Comparison of ENCODE assay signal across 31 cellular contexts in genomic region chr11:15875393-15875792, GRCh38.
"Had no signal": no experiment of that assay in that cellular context is flagged by ENCODE, and none has a peak within 500 bp of the region (broad histone marks: within the 10 kb centered on the region; RNA-seq: fewer than 3 reads in every experiment).

No MANE protein-coding gene starts in this region.

- H3K4me3 ChIP-seq: adrenal gland had no signal

- H3K36me3 ChIP-seq: adrenal gland had no signal

- H3K27ac ChIP-seq: adrenal gland, VCaP had no signal

- H3K27ac Mint-ChIP-seq: activated B cell treated with CpG ODN at 0.5 μM for 24 hours; activated CD4-positive, alpha-beta memory T cell treated with anti-CD3 and anti-CD28 coated beads, Interleukin-2, amount 10 ng/mL, durations not matched to agents 7 days and 5 days; activated CD4-positive, alpha-beta T cell treated with anti-CD3 and anti-CD28 coated beads, Interleukin-2, amount 10 ng/mL, durations not matched to agents 24 days and 14 days; activated CD8-positive, alpha-beta memory T cell treated with anti-CD3 and anti-CD28 coated beads, Interleukin-2, amount 10 ng/mL, durations not matched to agents 7 days and 5 days; activated CD8-positive, alpha-beta T cell treated with anti-CD3 and anti-CD28 coated beads, Interleukin-2, amount 10 ng/mL, durations not matched to agents 7 days and 5 days; activated naive CD4-positive, alpha-beta T cell treated with anti-CD3 and anti-CD28 coated beads for 36 hours; activated naive CD4-positive, alpha-beta T cell treated with anti-CD3 and anti-CD28 coated beads, Interleukin-2, amount 50 U/mL, for 72 hours; activated naive CD8-positive, alpha-beta T cell treated with anti-CD3 and anti-CD28 coated beads for 36 hours; activated T-cell treated with anti-CD3 and anti-CD28 coated beads, Interleukin-2, amount 50 U/mL, for 24 hours; T-helper 1 cell treated with Interleukin-12 subunit alpha and Interleukin-12 subunit beta and Interleukin-4 antibody, amounts not matched to agents 30 μg/mL and 1 μg/mL, for 36 hours; T-helper 2 cell treated with Interferon-gamma antibody and Interleukin-4, amounts not matched to agents 5 μg/mL and 100 μg/mL, for 36 hours had no signal

- H3K4me1 Mint-ChIP-seq: activated B cell treated with CpG ODN at 0.5 μM for 24 hours; activated CD4-positive, alpha-beta memory T cell treated with anti-CD3 and anti-CD28 coated beads, Interleukin-2, amount 10 ng/mL, durations not matched to agents 7 days and 5 days; activated CD4-positive, alpha-beta T cell treated with anti-CD3 and anti-CD28 coated beads, Interleukin-2, amount 10 ng/mL, durations not matched to agents 24 days and 14 days; activated CD8-positive, alpha-beta memory T cell treated with anti-CD3 and anti-CD28 coated beads, Interleukin-2, amount 10 ng/mL, durations not matched to agents 7 days and 5 days; activated naive CD8-positive, alpha-beta T cell treated with anti-CD3 and anti-CD28 coated beads for 36 hours had no signal

- H3K4me1 ChIP-seq: adrenal gland had no signal

- H3K27me3 Mint-ChIP-seq: activated B cell treated with CpG ODN at 0.5 μM for 24 hours; activated CD4-positive, alpha-beta memory T cell treated with anti-CD3 and anti-CD28 coated beads, Interleukin-2, amount 10 ng/mL, durations not matched to agents 7 days and 5 days; activated CD4-positive, alpha-beta T cell treated with anti-CD3 and anti-CD28 coated beads, Interleukin-2, amount 10 ng/mL, durations not matched to agents 24 days and 14 days; activated CD8-positive, alpha-beta memory T cell treated with anti-CD3 and anti-CD28 coated beads, Interleukin-2, amount 10 ng/mL, durations not matched to agents 7 days and 5 days; activated naive CD8-positive, alpha-beta T cell treated with anti-CD3 and anti-CD28 coated beads for 36 hours; activated T-cell treated with anti-CD3 and anti-CD28 coated beads, Interleukin-2, amount 50 U/mL, for 24 hours; brain had no signal

- H3K9me3 Mint-ChIP-seq: activated B cell treated with CpG ODN at 0.5 μM for 24 hours; activated CD4-positive, alpha-beta memory T cell treated with anti-CD3 and anti-CD28 coated beads, Interleukin-2, amount 10 ng/mL, durations not matched to agents 7 days and 5 days; activated CD4-positive, alpha-beta T cell treated with anti-CD3 and anti-CD28 coated beads, Interleukin-2, amount 10 ng/mL, durations not matched to agents 24 days and 14 days; activated naive CD4-positive, alpha-beta T cell treated with anti-CD3 and anti-CD28 coated beads for 36 hours; activated naive CD8-positive, alpha-beta T cell treated with anti-CD3 and anti-CD28 coated beads for 36 hours; activated T-cell treated with anti-CD3 and anti-CD28 coated beads, Interleukin-2, amount 50 U/mL, for 24 hours; T-helper 1 cell treated with Interleukin-12 subunit alpha and Interleukin-12 subunit beta and Interleukin-4 antibody, amounts not matched to agents 30 μg/mL and 1 μg/mL, for 36 hours; T-helper 2 cell treated with Interferon-gamma antibody and Interleukin-4, amounts not matched to agents 5 μg/mL and 100 μg/mL, for 36 hours had no signal

- H3K4me3 Mint-ChIP-seq: activated B cell treated with CpG ODN at 0.5 μM for 24 hours; activated CD4-positive, alpha-beta memory T cell treated with anti-CD3 and anti-CD28 coated beads, Interleukin-2, amount 10 ng/mL, durations not matched to agents 7 days and 5 days; activated CD4-positive, alpha-beta T cell treated with anti-CD3 and anti-CD28 coated beads, Interleukin-2, amount 10 ng/mL, durations not matched to agents 24 days and 14 days; activated CD8-positive, alpha-beta memory T cell treated with anti-CD3 and anti-CD28 coated beads, Interleukin-2, amount 10 ng/mL, durations not matched to agents 7 days and 5 days; activated CD8-positive, alpha-beta T cell treated with anti-CD3 and anti-CD28 coated beads, Interleukin-2, amount 10 ng/mL, durations not matched to agents 7 days and 5 days; activated naive CD4-positive, alpha-beta T cell treated with anti-CD3 and anti-CD28 coated beads for 36 hours; activated naive CD8-positive, alpha-beta T cell treated with anti-CD3 and anti-CD28 coated beads for 36 hours; activated T-cell treated with anti-CD3 and anti-CD28 coated beads, Interleukin-2, amount 50 U/mL, for 24 hours; brain; T-helper 1 cell treated with Interleukin-12 subunit alpha and Interleukin-12 subunit beta and Interleukin-4 antibody, amounts not matched to agents 30 μg/mL and 1 μg/mL, for 36 hours; T-helper 2 cell treated with Interferon-gamma antibody and Interleukin-4, amounts not matched to agents 5 μg/mL and 100 μg/mL, for 36 hours had no signal

- H3K36me3 Mint-ChIP-seq: activated CD8-positive, alpha-beta memory T cell treated with anti-CD3 and anti-CD28 coated beads, Interleukin-2, amount 10 ng/mL, durations not matched to agents 7 days and 5 days; activated naive CD4-positive, alpha-beta T cell treated with anti-CD3 and anti-CD28 coated beads, Interleukin-2, amount 50 U/mL, for 72 hours; activated naive CD8-positive, alpha-beta T cell treated with anti-CD3 and anti-CD28 coated beads for 36 hours; brain had no signal

- DNase-seq: activated B cell treated with CpG ODN at 0.5 μM for 24 hours; activated CD4-positive, alpha-beta memory T cell treated with anti-CD3 and anti-CD28 coated beads, Interleukin-2, amount 10 ng/mL, durations not matched to agents 7 days and 5 days; activated CD4-positive, alpha-beta T cell treated with anti-CD3 and anti-CD28 coated beads for 4 hours; activated CD4-positive, alpha-beta T cell treated with anti-CD3 and anti-CD28 coated beads, Interleukin-2, amount 10 ng/mL, durations not matched to agents 24 days and 14 days; activated CD4-positive, alpha-beta T cell treated with anti-CD3 and anti-CD28 coated beads, Interleukin-2, amount 50 U/mL, for 48 hours; activated CD4-positive, CD25-positive, alpha-beta regulatory T cell treated with anti-CD3 and anti-CD28 coated beads, Interleukin-2, amount 50 U/mL, for 72 hours; activated CD8-positive, alpha-beta memory T cell treated with anti-CD3 and anti-CD28 coated beads for 24 hours; activated CD8-positive, alpha-beta memory T cell treated with anti-CD3 and anti-CD28 coated beads, Interleukin-2, amount 10 ng/mL, durations not matched to agents 7 days and 5 days; activated CD8-positive, alpha-beta memory T cell treated with anti-CD3 and anti-CD28 coated beads, Interleukin-2, amount 50 U/mL, for 48 hours; activated CD8-positive, alpha-beta T cell treated with anti-CD3 and anti-CD28 coated beads, Interleukin-2, amount 10 ng/mL, durations not matched to agents 7 days and 5 days; activated effector memory CD4-positive, alpha-beta T cell treated with anti-CD3 and anti-CD28 coated beads, Interleukin-2, amount 50 U/mL, for 16 hours; activated gamma-delta T cell treated with Interleukin-2 at 50 U/mL for 16 hours; activated naive CD4-positive, alpha-beta T cell; activated naive CD4-positive, alpha-beta T cell treated with anti-CD3 and anti-CD28 coated beads for 36 hours; activated naive CD4-positive, alpha-beta T cell treated with anti-CD3 and anti-CD28 coated beads, Interleukin-2, amount 50 U/mL, for 16 hours; activated naive CD8-positive, alpha-beta T cell treated with anti-CD3 and anti-CD28 coated beads for 36 hours; activated T-cell treated with anti-CD3 and anti-CD28 coated beads, Interleukin-2, amount 50 U/mL, for 24 hours; activated T-cell treated with anti-CD3 and anti-CD28 coated beads, Interleukin-2, amount 50 U/mL, for 48 hours; adrenal gland; amniotic stem cell; aorta; central memory CD4-positive, alpha-beta T cell; SW 1271; T-helper 1 cell; T-helper 2 cell; T-helper 9 cell had no signal

- H3K27me3 ChIP-seq: adrenal gland had no signal

- H3K9me3 ChIP-seq: adrenal gland had no signal
